In the genomic region with DNA sequence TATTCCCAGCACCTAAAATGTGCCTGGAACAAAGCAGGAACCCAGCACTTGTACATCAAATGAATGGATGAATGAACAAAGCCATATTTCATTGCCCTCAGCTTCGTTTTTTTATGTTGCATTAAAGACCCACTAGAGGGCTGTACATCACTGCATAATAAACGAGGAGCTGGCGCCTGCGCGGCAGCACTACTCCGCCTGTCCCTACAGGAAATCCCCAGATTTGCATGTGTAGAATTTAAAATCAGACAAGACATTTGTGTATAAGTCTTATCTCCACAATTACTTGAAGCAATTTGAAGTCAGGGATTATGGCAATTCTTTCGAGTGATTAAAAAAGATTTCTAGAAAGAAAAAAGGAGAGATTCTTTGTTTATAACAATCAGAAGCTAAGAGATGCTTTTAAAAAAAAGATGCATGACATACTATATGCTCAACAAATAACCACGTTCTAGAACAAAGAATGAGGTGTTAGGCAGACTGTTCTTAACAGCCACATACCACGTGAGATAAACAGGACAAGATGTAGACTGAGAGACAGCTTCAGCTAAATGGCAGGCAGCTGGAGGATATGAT, we compare ENCODE assay signal across 8 cellular contexts. TPM values are rescaled to one million over a fixed set of nuclear protein-coding genes. Genes with fewer than 3 reads are reported as not detected.
DNase-seq lines count a peak whose midpoint lies in the region; ATAC-seq and TF ChIP-seq lines count a peak whose summit lies in the region.

No MANE protein-coding gene starts in this region.

- peak overlapping the region; percentile 49 for H3K4me2 ChIP-seq in DOHH2 (ENCODE audit: low read length)

- peak overlapping the region; percentile 14 for H3K4me3 ChIP-seq in DOHH2 (ENCODE audit: low read length)

- H3K27me3 ChIP-seq in DOHH2 (ENCODE audit: control insufficient read depth, low read length), result peaks cover 8% of the 10 kb centered on the region

- peak; percentile 80 for ATAC-seq in GM21786 (IDR thresholded peaks at IDR 0.05; ENCODE audit: unreplicated experiment)
- ATAC-seq in natural killer cell treated with Interleukin-12 subunit alpha and Interleukin-12 subunit beta and Interleukin-15 and Interleukin-18, amount 100 ng/mL, for 72 hours, result peak; percentile 93 to 95

- no peaks in the 10 kb centered on the region for H3K9me3 ChIP-seq in DOHH2 (ENCODE audit: control insufficient read depth, insufficient read depth, low read length)

- peak; percentile 73 for TF ChIP-seq CTCF in DOHH2 (IDR thresholded peaks at IDR 0.05; ENCODE audit: low read depth, low read length, poor library complexity, severe bottlenecking)

- DNase-seq in KG1 (lab: John Stamatoyannopoulos, UW) (peak; percentile 60), OCI-M1 (lab: John Stamatoyannopoulos, UW) (peak; percentile 93), epithelial cell of prostate (ENCODE audit: low read depth, low spot score) (peak; percentile 40)
- DNase-seq in activated CD8-positive, alpha-beta memory T cell treated with anti-CD3 and anti-CD28 coated beads, Interleukin-2, amount 50 U/mL, for 48 hours, result peak; percentile 75
- peak; percentile 86 for DNase-seq in natural killer cell treated with Interleukin-12 subunit alpha and Interleukin-12 subunit beta and Interleukin-15 and Interleukin-18, amount 100 ng/mL, for 72 hours (ENCODE audit: low spot score)
- peak; percentile 30 to 78 (median 72) for DNase-seq in stimulated activated naive CD4-positive, alpha-beta T cell (lab: John Stamatoyannopoulos, UW)

- peaks cover 3% of the 10 kb centered on the region; the same call in 1 of the 2 replicates for H3F3A ChIP-seq in DOHH2 (ENCODE audit: control insufficient read depth, insufficient read depth)

- H3K4me1 Mint-ChIP-seq in natural killer cell treated with Interleukin-12 subunit alpha and Interleukin-12 subunit beta and Interleukin-15 and Interleukin-18, amount 100 ng/mL, for 72 hours (ENCODE audit: low read depth in 2 of 2), result peaks cover 17 to 20% of the 10 kb centered on the region in 2 donors

- H3K79me2 ChIP-seq in DOHH2 (ENCODE audit: control insufficient read depth, low read length), result no peaks in the 10 kb centered on the region

- no peaks in the 10 kb centered on the region for H4K20me1 ChIP-seq in DOHH2 (ENCODE audit: control insufficient read depth, insufficient read depth, low read depth, low read length)

- H3K27ac ChIP-seq in DOHH2 (ENCODE audit: low read depth, low read length), result peak overlapping the region; percentile 22; the same call in 1 of the 2 replicates
- no peak overlapping the region for H3K27ac ChIP-seq in epithelial cell of prostate

- peak overlapping the region; percentile 34 for H3K4me3 Mint-ChIP-seq in natural killer cell treated with Interleukin-12 subunit alpha and Interleukin-12 subunit beta and Interleukin-15 and Interleukin-18, amount 100 ng/mL, for 72 hours

- peaks cover 23% of the 10 kb centered on the region for H3K4me1 ChIP-seq in DOHH2 (ENCODE audit: control insufficient read depth, low read length)

- no peaks in the 10 kb centered on the region for H3K27me3 Mint-ChIP-seq in natural killer cell treated with Interleukin-12 subunit alpha and Interleukin-12 subunit beta and Interleukin-15 and Interleukin-18, amount 100 ng/mL, for 72 hours

- H3K27ac Mint-ChIP-seq in natural killer cell treated with Interleukin-12 subunit alpha and Interleukin-12 subunit beta and Interleukin-15 and Interleukin-18, amount 100 ng/mL, for 72 hours, result peak overlapping the region; percentile 62 to 93

- no peaks in the 10 kb centered on the region for H3K36me3 ChIP-seq in DOHH2 (ENCODE audit: control insufficient read depth, low read length)

- no peaks in the 10 kb centered on the region for H3K36me3 Mint-ChIP-seq in natural killer cell treated with Interleukin-12 subunit alpha and Interleukin-12 subunit beta and Interleukin-15 and Interleukin-18, amount 100 ng/mL, for 72 hours

- H3K9me3 Mint-ChIP-seq in natural killer cell treated with Interleukin-12 subunit alpha and Interleukin-12 subunit beta and Interleukin-15 and Interleukin-18, amount 100 ng/mL, for 72 hours, result no peaks in the 10 kb centered on the region

- no peaks in the 10 kb centered on the region for H3K9me2 ChIP-seq in DOHH2 (replicated peaks; ENCODE audit: control insufficient read depth, low read length)

RNA-seq across cellular contexts. Expression of gene NEK2, which starts 5.4 kb away (rescaled TPM):
- 10 to 100 TPM; 12.8 to 25.2 TPM for total RNA-seq in natural killer cell treated with Interleukin-12 subunit alpha and Interleukin-12 subunit beta and Interleukin-15 and Interleukin-18, amount 100 ng/mL, for 72 hours

Comparison
In these comparisons a context has a peak if more than half of its experiments do, and no peak if none do; other contexts are left out.
1. DNase-seq: peak in every context shown above with its lines; median percentile 93 in OCI-M1; 86 in natural killer cell treated with Interleukin-12 subunit alpha and Interleukin-12 subunit beta and Interleukin-15 and Interleukin-18, amount 100 ng/mL, for 72 hours; 75 in activated CD8-positive, alpha-beta memory T cell treated with anti-CD3 and anti-CD28 coated beads, Interleukin-2, amount 50 U/mL, for 48 hours; 72 in stimulated activated naive CD4-positive, alpha-beta T cell; 60 in KG1; 40 in epithelial cell of prostate.